In the genomic region with DNA sequence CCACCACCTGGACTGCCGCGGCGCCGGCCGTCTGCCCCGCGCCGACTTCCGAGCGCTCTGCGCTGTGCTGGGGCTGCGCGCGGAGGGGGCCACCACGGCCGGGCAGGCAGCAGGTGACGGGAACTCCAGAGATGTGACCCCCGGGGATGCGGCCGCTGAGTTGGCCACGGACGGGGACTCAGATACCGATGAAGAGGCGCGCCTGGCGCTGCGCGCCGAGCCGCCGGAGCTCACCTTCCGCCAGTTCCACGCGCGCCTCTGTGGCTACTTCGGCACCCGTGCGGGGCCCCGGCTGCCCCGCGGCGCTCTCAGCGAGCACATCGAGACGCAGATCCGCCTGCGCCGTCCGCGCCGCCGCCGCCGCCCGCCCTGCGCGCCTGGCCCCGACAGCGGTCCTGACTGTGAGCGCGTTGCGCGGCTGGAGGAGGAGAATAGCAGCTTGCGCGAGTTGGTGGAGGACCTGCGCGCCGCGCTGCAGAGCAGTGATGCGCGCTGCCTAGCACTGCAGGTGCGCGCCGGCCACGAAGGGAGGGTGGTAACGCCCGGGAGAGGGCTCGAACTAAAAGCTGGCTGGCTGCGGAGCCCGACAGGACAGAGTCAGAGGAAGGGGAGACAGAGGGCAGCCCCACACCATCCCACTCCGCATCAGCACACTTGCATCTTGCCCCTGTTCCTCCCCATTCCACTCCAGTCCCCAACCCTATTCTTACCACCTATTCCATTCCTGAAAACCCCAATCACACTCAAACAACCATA, we compare ENCODE assay signal across 8 cellular contexts. TPM values are rescaled to one million over a fixed set of nuclear protein-coding genes. Genes with fewer than 3 reads are reported as not detected.
DNase-seq lines count a peak whose midpoint lies in the region; ATAC-seq and TF ChIP-seq lines count a peak whose summit lies in the region.

No MANE protein-coding gene starts in this region.

- H3K9me3 Mint-ChIP-seq in natural killer cell treated with Interleukin-12 subunit alpha and Interleukin-12 subunit beta and Interleukin-15 and Interleukin-18, amount 100 ng/mL, for 72 hours = no peaks in the 10 kb centered on the region

- TF ChIP-seq CTCF in Panc1 (IDR thresholded peaks at IDR 0.05) = no peak

- no peaks in the 10 kb centered on the region for H3K36me3 ChIP-seq in Panc1 (ENCODE audit: control insufficient read depth, insufficient read depth, low read length)

- BruUV-seq in Panc1 (replicated peaks; lab: Mats Ljungman, UMichigan) = no TSS peak

- in situ Hi-C loops in Panc1 (cut with HindIII; ENCODE audit: low pct_unique_long_range_greater_than_20kb, low sequenced_read_pairs) = no loop called here

- H3K27me3 ChIP-seq in Panc1 (ENCODE audit: control insufficient read depth, insufficient read depth, low read length) = peaks cover 23% of the 10 kb centered on the region

- H3K36me3 Mint-ChIP-seq in natural killer cell treated with Interleukin-12 subunit alpha and Interleukin-12 subunit beta and Interleukin-15 and Interleukin-18, amount 100 ng/mL, for 72 hours = no peaks in the 10 kb centered on the region

- POLR2A ChIA-PET in Panc1 (lab: Charles Lee) = no interaction called here

- H3K4me1 ChIP-seq in Panc1 (ENCODE audit: control insufficient read depth, insufficient read depth, low read length) = peaks cover 9% of the 10 kb centered on the region; the same call in 1 of the 2 replicates

- intact Hi-C loops in Panc1 (cut with micrococcal nuclease; ENCODE audit: unreplicated experiment) = no loop called here

- no peaks in the 10 kb centered on the region for H3K9me3 ChIP-seq in Panc1 (ENCODE audit: control insufficient read depth, insufficient read depth, low read depth, low read length)

- CTCF ChIA-PET in Panc1 (lab: Charles Lee) = no interaction called here

- DNase-seq in COR-L47 (lab: John Stamatoyannopoulos, UW) = peak; percentile 38
- DNase-seq in Panc1 (ENCODE audit: low read depth, low spot score) = no peak
- DNase-seq in ecto neural progenitor cell (ENCODE audit: low spot score) = peak; percentile 72
- DNase-seq in natural killer cell treated with Interleukin-12 subunit alpha and Interleukin-12 subunit beta and Interleukin-15 and Interleukin-18, amount 100 ng/mL, for 72 hours (ENCODE audit: low spot score) = no peak
- DNase-seq in SW 1271 (lab: John Stamatoyannopoulos, UW) = no peak
- DNase-seq in midbrain (lab: John Stamatoyannopoulos, UW) = no peak

- peaks cover 26 to 36% of the 10 kb centered on the region in 2 donors for H3K27me3 Mint-ChIP-seq in natural killer cell treated with Interleukin-12 subunit alpha and Interleukin-12 subunit beta and Interleukin-15 and Interleukin-18, amount 100 ng/mL, for 72 hours

- no peak overlapping the region for H3K27ac Mint-ChIP-seq in natural killer cell treated with Interleukin-12 subunit alpha and Interleukin-12 subunit beta and Interleukin-15 and Interleukin-18, amount 100 ng/mL, for 72 hours

- peaks cover 28 to 29% of the 10 kb centered on the region in 2 donors for H3K4me1 Mint-ChIP-seq in natural killer cell treated with Interleukin-12 subunit alpha and Interleukin-12 subunit beta and Interleukin-15 and Interleukin-18, amount 100 ng/mL, for 72 hours (ENCODE audit: low read depth in 2 of 2)

- no peak overlapping the region for H3K27ac ChIP-seq in Panc1 (ENCODE audit: low read length)

- ATAC-seq in Panc1 (peak; percentile 50), HG02870 (IDR thresholded peaks at IDR 0.05; ENCODE audit: unreplicated experiment) (no peak), GM18498 (IDR thresholded peaks at IDR 0.05; ENCODE audit: unreplicated experiment) (no peak)
- peak; percentile 56 to 60 for ATAC-seq in natural killer cell treated with Interleukin-12 subunit alpha and Interleukin-12 subunit beta and Interleukin-15 and Interleukin-18, amount 100 ng/mL, for 72 hours

- peak overlapping the region; percentile 32 to 33 for H3K4me3 ChIP-seq in Panc1 (ENCODE audit: low read depth in 2 of 2, low read length in 2 of 2)

- peak overlapping the region; percentile 69 for H3K4me3 Mint-ChIP-seq in natural killer cell treated with Interleukin-12 subunit alpha and Interleukin-12 subunit beta and Interleukin-15 and Interleukin-18, amount 100 ng/mL, for 72 hours

RNA-seq across cellular contexts. Expression of a gene that starts 0.9 kb away (rescaled TPM):
- 0.15 TPM for total RNA-seq in Panc1 (2021; ENCODE audit: unreplicated experiment)
- 0.13 TPM for polyA plus RNA-seq in Panc1 (2012; ENCODE audit: insufficient read length)
- total RNA-seq in natural killer cell treated with Interleukin-12 subunit alpha and Interleukin-12 subunit beta and Interleukin-15 and Interleukin-18, amount 100 ng/mL, for 72 hours = under 1 TPM in 1 of 2 donors, not detected in 1; 0.21 TPM

RNA-seq across cellular contexts. Expression of a gene that starts 8.1 kb away (rescaled TPM):
- total RNA-seq in Panc1 (2021; ENCODE audit: unreplicated experiment) = 0.18 TPM
- 0.42 TPM for polyA plus RNA-seq in Panc1 (2012; ENCODE audit: insufficient read length)
- total RNA-seq in natural killer cell treated with Interleukin-12 subunit alpha and Interleukin-12 subunit beta and Interleukin-15 and Interleukin-18, amount 100 ng/mL, for 72 hours = under 1 TPM in 1 of 2 donors, not detected in 1; 0.50 TPM

RNA-seq across cellular contexts. Expression of a gene that starts 58.6 kb away (rescaled TPM):
- total RNA-seq in Panc1 (2021; ENCODE audit: unreplicated experiment) = not detected
- not detected for polyA plus RNA-seq in Panc1 (2012; ENCODE audit: insufficient read length)
- total RNA-seq in natural killer cell treated with Interleukin-12 subunit alpha and Interleukin-12 subunit beta and Interleukin-15 and Interleukin-18, amount 100 ng/mL, for 72 hours = under 1 TPM in 1 of 2 donors, not detected in 1; 0.45 TPM

Comparison
In these comparisons a context has a peak if more than half of its experiments do, and no peak if none do; other contexts are left out.
1. DNase-seq: peak in COR-L47 (single experiment) and ecto neural progenitor cell (single experiment); none in Panc1 (single experiment), natural killer cell treated with Interleukin-12 subunit alpha and Interleukin-12 subunit beta and Interleukin-15 and Interleukin-18, amount 100 ng/mL, for 72 hours (single experiment), SW 1271 (0 of 2) and midbrain (single experiment).
2. ATAC-seq: peak in Panc1 (single experiment) and natural killer cell treated with Interleukin-12 subunit alpha and Interleukin-12 subunit beta and Interleukin-15 and Interleukin-18, amount 100 ng/mL, for 72 hours (2 of 2); none in HG02870 (single experiment) and GM18498 (single experiment).